8 cellular contexts compared by ENCODE assay signal in genomic region chr1:101291562-101292035, GRCh38. TPM values are rescaled to one million over a fixed set of nuclear protein-coding genes. Genes with fewer than 3 reads are reported as not detected.
A peak's percentile ranks its signal among the peaks of the same experiment; 100 is the strongest.
DNase-seq lines count a peak whose midpoint lies in the region; ATAC-seq and TF ChIP-seq lines count a peak whose summit lies in the region.

No MANE protein-coding gene starts in this region.

- DNase-seq in NCI-H748 (lab: John Stamatoyannopoulos, UW; ENCODE audit: unreplicated experiment) (peak; percentile 44), NCI-H748 treated with DMSO at 0.1 percent for 48 hours (lab: John Stamatoyannopoulos, UW) (no peak), HT1080 (ENCODE audit: low read depth) (peak; percentile 91), T-helper 9 cell (peak; percentile 25), fibroblast of mammary gland (ENCODE audit: low read depth) (peak; percentile 84), nucleus accumbens (lab: John Stamatoyannopoulos, UW) (no peak)
- DNase-seq in stimulated activated naive B cell treated with anti-CD40 and anti-IgM and Interleukin-4, amounts not matched to agents 10 μg/mL and 1 μg/mL and 100 μg/mL, for 72 hours, result no peak

- H3K4me1 Mint-ChIP-seq in stimulated activated naive B cell treated with anti-CD40 and anti-IgM and Interleukin-4, amounts not matched to agents 10 μg/mL and 1 μg/mL and 100 μg/mL, for 72 hours, result peaks cover 29 to 45% of the 10 kb centered on the region in 2 donors

- peak; percentile 18 to 25 for ATAC-seq in stimulated activated naive B cell treated with anti-CD40 and anti-IgM and Interleukin-4, amounts not matched to agents 10 μg/mL and 1 μg/mL and 100 μg/mL, for 72 hours (replicated peaks)
- no peak for ATAC-seq in GM18870 (IDR thresholded peaks at IDR 0.05; ENCODE audit: unreplicated experiment)

- H3K9me3 Mint-ChIP-seq in stimulated activated naive B cell treated with anti-CD40 and anti-IgM and Interleukin-4, amounts not matched to agents 10 μg/mL and 1 μg/mL and 100 μg/mL, for 72 hours, result no peaks in the 10 kb centered on the region

- no peak for TF ChIP-seq CTCF in fibroblast of mammary gland (conservative IDR thresholded peaks at IDR 0.05; ENCODE audit: control insufficient read depth, insufficient read depth, low read depth, low read length)

- H3K4me3 Mint-ChIP-seq in stimulated activated naive B cell treated with anti-CD40 and anti-IgM and Interleukin-4, amounts not matched to agents 10 μg/mL and 1 μg/mL and 100 μg/mL, for 72 hours, result peak overlapping the region; percentile 5

- peaks cover 0 to 3% of the 10 kb centered on the region in 2 donors for H3K36me3 Mint-ChIP-seq in stimulated activated naive B cell treated with anti-CD40 and anti-IgM and Interleukin-4, amounts not matched to agents 10 μg/mL and 1 μg/mL and 100 μg/mL, for 72 hours

- H3K4me3 ChIP-seq in fibroblast of mammary gland (ENCODE audit: control insufficient read depth, low read depth, low read length), result no peak overlapping the region

- peak overlapping the region; percentile 81 for H3K27ac Mint-ChIP-seq in stimulated activated naive B cell treated with anti-CD40 and anti-IgM and Interleukin-4, amounts not matched to agents 10 μg/mL and 1 μg/mL and 100 μg/mL, for 72 hours

- H3K27me3 Mint-ChIP-seq in stimulated activated naive B cell treated with anti-CD40 and anti-IgM and Interleukin-4, amounts not matched to agents 10 μg/mL and 1 μg/mL and 100 μg/mL, for 72 hours, result no peaks in the 10 kb centered on the region

RNA-seq across cellular contexts. Expression of gene S1PR1, which starts 54.8 kb away (rescaled TPM):
- 13.7 and 15.5 TPM in 2 replicates for total RNA-seq in HT1080 (2014; rRNA removed; shearing (Covaris generic))
- 8.8 and 10.4 TPM in 2 replicates for polyA plus RNA-seq in HT1080 (2015; cell fraction: cytosol; rRNA removed)
- 9.1 and 9.8 TPM in 2 replicates for polyA plus RNA-seq in HT1080 (2015; cell fraction: nucleus; rRNA removed)

Comparison
In these comparisons a context has a peak if more than half of its experiments do, and no peak if none do; other contexts are left out.
1. DNase-seq: peak in NCI-H748 (single experiment), HT1080 (single experiment), T-helper 9 cell (single experiment) and fibroblast of mammary gland (single experiment); none in NCI-H748 treated with DMSO at 0.1 percent for 48 hours (single experiment), stimulated activated naive B cell treated with anti-CD40 and anti-IgM and Interleukin-4, amounts not matched to agents 10 μg/mL and 1 μg/mL and 100 μg/mL, for 72 hours (single experiment) and nucleus accumbens (0 of 56).